ENCODE assay signal across 3 cellular contexts in the genomic region with DNA sequence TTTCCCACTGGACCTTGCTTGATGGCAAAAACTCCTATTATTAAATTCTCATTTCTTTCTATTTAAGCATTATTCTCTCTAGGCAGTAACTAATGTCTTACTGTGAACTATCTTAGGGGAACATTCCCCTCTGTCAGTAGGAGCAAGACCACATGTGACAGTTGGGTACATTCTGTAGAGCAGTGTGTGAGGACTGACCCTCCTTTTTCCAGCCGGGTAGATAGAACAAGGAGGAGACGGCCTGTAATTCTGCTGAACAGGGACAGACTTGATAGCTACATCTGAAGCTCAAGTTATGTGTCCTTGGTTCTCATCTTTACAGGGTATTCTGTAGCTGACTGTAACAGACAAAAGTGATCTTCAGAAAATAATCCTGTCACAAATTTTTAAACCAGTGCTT.
TF ChIP-seq lines count a peak whose summit lies in the region.

No MANE protein-coding gene starts in this region.

TF ChIP-seq in HEK293, 187 proteins besides CTCF, POLR2A, EP300 and RAD21 (continued from another document):
- no peak for TF ChIP-seq ZNF473 (tag by site-specific recombination; IDR thresholded peaks at IDR 0.05)
- TF ChIP-seq GLIS1 (tag by site-specific recombination; IDR thresholded peaks at IDR 0.05): no peak
- TF ChIP-seq ZNF558 (tag by site-specific recombination; IDR thresholded peaks at IDR 0.05): no peak
- no peak for TF ChIP-seq ZNF600 (tag by site-specific recombination; IDR thresholded peaks at IDR 0.05)
- no peak for TF ChIP-seq ZNF777 (tag by site-specific recombination; IDR thresholded peaks at IDR 0.05; ENCODE audit: borderline replicate concordance)
- no peak for TF ChIP-seq HOXA7 (CRISPR knock-in tag; IDR thresholded peaks at IDR 0.05; ENCODE audit: borderline replicate concordance)
- no peak for TF ChIP-seq FEZF1 (tag by site-specific recombination; IDR thresholded peaks at IDR 0.05)
- TF ChIP-seq ZNF16 (tag by site-specific recombination; IDR thresholded peaks at IDR 0.05; ENCODE audit: low read depth): no peak
- TF ChIP-seq, protein P1, sequence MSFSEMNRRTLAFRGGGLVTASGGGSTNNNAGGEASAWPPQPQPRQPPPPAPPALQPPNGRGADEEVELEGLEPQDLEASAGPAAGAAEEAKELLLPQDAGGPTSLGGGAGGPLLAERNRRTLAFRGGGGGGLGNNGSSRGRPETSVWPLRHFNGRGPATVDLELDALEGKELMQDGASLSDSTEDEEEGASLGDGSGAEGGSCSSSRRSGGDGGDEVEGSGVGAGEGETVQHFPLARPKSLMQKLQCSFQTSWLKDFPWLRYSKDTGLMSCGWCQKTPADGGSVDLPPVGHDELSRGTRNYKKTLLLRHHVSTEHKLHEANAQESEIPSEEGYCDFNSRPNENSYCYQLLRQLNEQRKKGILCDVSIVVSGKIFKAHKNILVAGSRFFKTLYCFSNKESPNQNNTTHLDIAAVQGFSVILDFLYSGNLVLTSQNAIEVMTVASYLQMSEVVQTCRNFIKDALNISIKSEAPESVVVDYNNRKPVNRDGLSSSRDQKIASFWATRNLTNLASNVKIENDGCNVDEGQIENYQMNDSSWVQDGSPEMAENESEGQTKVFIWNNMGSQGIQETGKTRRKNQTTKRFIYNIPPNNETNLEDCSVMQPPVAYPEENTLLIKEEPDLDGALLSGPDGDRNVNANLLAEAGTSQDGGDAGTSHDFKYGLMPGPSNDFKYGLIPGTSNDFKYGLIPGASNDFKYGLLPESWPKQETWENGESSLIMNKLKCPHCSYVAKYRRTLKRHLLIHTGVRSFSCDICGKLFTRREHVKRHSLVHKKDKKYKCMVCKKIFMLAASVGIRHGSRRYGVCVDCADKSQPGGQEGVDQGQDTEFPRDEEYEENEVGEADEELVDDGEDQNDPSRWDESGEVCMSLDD (tag by site-specific recombination; IDR thresholded peaks at IDR 0.05): no peak
- no peak for TF ChIP-seq PRDM1 (tag by site-specific recombination; IDR thresholded peaks at IDR 0.05)
- no peak for TF ChIP-seq ZFP41 (tag by site-specific recombination; IDR thresholded peaks at IDR 0.05; ENCODE audit: borderline replicate concordance)
- no peak for TF ChIP-seq ZNF555 (tag by site-specific recombination; conservative IDR thresholded peaks at IDR 0.05)

TF ChIP-seq in K562, 482 proteins besides CTCF, POLR2A, EP300 and RAD21 (continued from another document and continues in another):
- TF ChIP-seq, protein P2, sequence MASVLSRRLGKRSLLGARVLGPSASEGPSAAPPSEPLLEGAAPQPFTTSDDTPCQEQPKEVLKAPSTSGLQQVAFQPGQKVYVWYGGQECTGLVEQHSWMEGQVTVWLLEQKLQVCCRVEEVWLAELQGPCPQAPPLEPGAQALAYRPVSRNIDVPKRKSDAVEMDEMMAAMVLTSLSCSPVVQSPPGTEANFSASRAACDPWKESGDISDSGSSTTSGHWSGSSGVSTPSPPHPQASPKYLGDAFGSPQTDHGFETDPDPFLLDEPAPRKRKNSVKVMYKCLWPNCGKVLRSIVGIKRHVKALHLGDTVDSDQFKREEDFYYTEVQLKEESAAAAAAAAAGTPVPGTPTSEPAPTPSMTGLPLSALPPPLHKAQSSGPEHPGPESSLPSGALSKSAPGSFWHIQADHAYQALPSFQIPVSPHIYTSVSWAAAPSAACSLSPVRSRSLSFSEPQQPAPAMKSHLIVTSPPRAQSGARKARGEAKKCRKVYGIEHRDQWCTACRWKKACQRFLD (CRISPR knock-in tag; IDR thresholded peaks at IDR 0.05): no peak
- no peak for TF ChIP-seq JUNB (CRISPR knock-in tag; conservative IDR thresholded peaks at IDR 0.05)
- TF ChIP-seq BRD9 (IDR thresholded peaks at IDR 0.05; ENCODE audit: low read depth, partially characterized antibody): no peak
- no peak for TF ChIP-seq ZNF12 (CRISPR knock-in tag; IDR thresholded peaks at IDR 0.05)
- TF ChIP-seq ZNF175 (CRISPR knock-in tag; IDR thresholded peaks at IDR 0.05; ENCODE audit: low read depth): no peak
- TF ChIP-seq, protein P3, sequence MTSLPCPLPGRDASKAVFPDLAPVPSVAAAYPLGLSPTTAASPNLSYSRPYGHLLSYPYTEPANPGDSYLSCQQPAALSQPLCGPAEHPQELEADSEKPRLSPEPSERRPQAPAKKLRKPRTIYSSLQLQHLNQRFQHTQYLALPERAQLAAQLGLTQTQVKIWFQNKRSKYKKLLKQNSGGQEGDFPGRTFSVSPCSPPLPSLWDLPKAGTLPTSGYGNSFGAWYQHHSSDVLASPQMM (CRISPR knock-in tag; IDR thresholded peaks at IDR 0.05): no peak
- no peak for TF ChIP-seq MTA1 (IDR thresholded peaks at IDR 0.05; ENCODE audit: borderline replicate concordance)
- TF ChIP-seq STAG1 (CRISPR knock-in tag; IDR thresholded peaks at IDR 0.05; ENCODE audit: borderline replicate concordance): no peak
- TF ChIP-seq NFATC3 (IDR thresholded peaks at IDR 0.05): no peak
- TF ChIP-seq, protein P4, sequence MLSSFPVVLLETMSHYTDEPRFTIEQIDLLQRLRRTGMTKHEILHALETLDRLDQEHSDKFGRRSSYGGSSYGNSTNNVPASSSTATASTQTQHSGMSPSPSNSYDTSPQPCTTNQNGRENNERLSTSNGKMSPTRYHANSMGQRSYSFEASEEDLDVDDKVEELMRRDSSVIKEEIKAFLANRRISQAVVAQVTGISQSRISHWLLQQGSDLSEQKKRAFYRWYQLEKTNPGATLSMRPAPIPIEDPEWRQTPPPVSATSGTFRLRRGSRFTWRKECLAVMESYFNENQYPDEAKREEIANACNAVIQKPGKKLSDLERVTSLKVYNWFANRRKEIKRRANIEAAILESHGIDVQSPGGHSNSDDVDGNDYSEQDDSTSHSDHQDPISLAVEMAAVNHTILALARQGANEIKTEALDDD (IDR thresholded peaks at IDR 0.05): no peak
- TF ChIP-seq DACH1 (IDR thresholded peaks at IDR 0.05; ENCODE audit: partially characterized antibody): no peak
- TF ChIP-seq NR4A1 (CRISPR knock-in tag; IDR thresholded peaks at IDR 0.05): no peak
- no peak for TF ChIP-seq NR4A1 (tag; IDR thresholded peaks at IDR 0.05)
- no peak for TF ChIP-seq ARID4B (CRISPR knock-in tag; IDR thresholded peaks at IDR 0.05)

TF ChIP-seq in liver, 16 proteins besides CTCF, POLR2A, EP300 and RAD21 (continued from another document):
- TF ChIP-seq GABPA (IDR thresholded peaks at IDR 0.05 in 1 of 2, conservative IDR thresholded peaks at IDR 0.05 in 1 of 2): no peak
- no peak for TF ChIP-seq RXRA (IDR thresholded peaks at IDR 0.05)
- no peak for TF ChIP-seq HNF4G (IDR thresholded peaks at IDR 0.05)
- TF ChIP-seq TAF1 (conservative IDR thresholded peaks at IDR 0.05): no peak
- no peak for TF ChIP-seq ATF3 (IDR thresholded peaks at IDR 0.05)
- no peak for TF ChIP-seq REST (IDR thresholded peaks at IDR 0.05)
- TF ChIP-seq NR2F2 (IDR thresholded peaks at IDR 0.05): no peak
- no peak for TF ChIP-seq SP1 (IDR thresholded peaks at IDR 0.05)
- no peak for TF ChIP-seq EGR1 (IDR thresholded peaks at IDR 0.05; ENCODE audit: low read depth in 2 of 2)
- TF ChIP-seq YY1 (IDR thresholded peaks at IDR 0.05): no peak
- no peak for TF ChIP-seq ZBTB33 (IDR thresholded peaks at IDR 0.05)
- TF ChIP-seq HNF4A (conservative IDR thresholded peaks at IDR 0.05): no peak
- no peak for TF ChIP-seq JUND (IDR thresholded peaks at IDR 0.05)
- TF ChIP-seq FOXA2 (IDR thresholded peaks at IDR 0.05): no peak
